Comparison of ENCODE assay signal across 18 cellular contexts in genomic region chr1:178927003-178927402, GRCh38. TPM values are rescaled to one million over a fixed set of nuclear protein-coding genes. Genes with fewer than 3 reads are reported as not detected.
"Had no signal": no experiment of that assay in that cellular context is flagged by ENCODE, and none has a peak within 500 bp of the region (broad histone marks: within the 10 kb centered on the region; RNA-seq: fewer than 3 reads in every experiment).

No MANE protein-coding gene starts in this region.

- H3K9ac ChIP-seq: parathyroid adenoma had no signal

- DNase-seq: activated CD4-positive, alpha-beta T cell treated with anti-CD3 and anti-CD28 coated beads for 36 hours; activated CD4-positive, alpha-beta T cell treated with anti-CD3 and anti-CD28 coated beads, Interleukin-2, amount 50 U/mL, for 48 hours; activated gamma-delta T cell treated with Interleukin-2 at 50 U/mL for 16 hours; dermis blood vessel endothelial cell; effector memory CD4-positive, alpha-beta T cell; foreskin keratinocyte; immature natural killer cell; kidney glomerular epithelial cell; mesendoderm; natural killer cell; spleen; stimulated activated naive CD4-positive, alpha-beta T cell; T-helper 17 cell; tibial artery; uterus; WERI-Rb-1 had no signal

- H3K4me1 Mint-ChIP-seq: immature natural killer cell, natural killer cell, T-helper 17 cell had no signal

- H3K27me3 Mint-ChIP-seq: activated CD4-positive, alpha-beta T cell treated with anti-CD3 and anti-CD28 coated beads for 36 hours had no signal

- H3K79me2 ChIP-seq: parathyroid adenoma had no signal

- H3K9me3 Mint-ChIP-seq: natural killer cell had no signal

- H3K27ac Mint-ChIP-seq: activated CD4-positive, alpha-beta T cell treated with anti-CD3 and anti-CD28 coated beads for 36 hours; activated naive CD4-positive, alpha-beta T cell treated with anti-CD3 and anti-CD28 coated beads, Interleukin-2, amount 50 U/mL, for 72 hours; immature natural killer cell; natural killer cell had no signal

- H3K4me3 ChIP-seq: spleen, tibial artery, uterus had no signal

- ATAC-seq: activated CD4-positive, alpha-beta T cell treated with anti-CD3 and anti-CD28 coated beads for 36 hours; activated naive CD4-positive, alpha-beta T cell treated with anti-CD3 and anti-CD28 coated beads, Interleukin-2, amount 50 U/mL, for 72 hours; foreskin keratinocyte; natural killer cell; T-helper 17 cell had no signal

- H3K4me1 ChIP-seq: foreskin keratinocyte, parathyroid adenoma, uterus had no signal

- H2AFZ ChIP-seq: parathyroid adenoma had no signal

- H3K36me3 ChIP-seq: tibial artery, uterus, WERI-Rb-1 had no signal

- H3K27me3 ChIP-seq: foreskin keratinocyte, spleen, tibial artery, uterus had no signal

- H3K4me3 Mint-ChIP-seq: activated CD4-positive, alpha-beta T cell treated with anti-CD3 and anti-CD28 coated beads for 36 hours; immature natural killer cell; natural killer cell; T-helper 17 cell had no signal

- H3K27ac ChIP-seq: foreskin keratinocyte, parathyroid adenoma, tibial artery, WERI-Rb-1 had no signal

RNA-seq across cellular contexts. Expression of gene ANGPTL1, which starts 56.1 kb away (rescaled TPM):
- total RNA-seq: activated CD4-positive, alpha-beta T cell treated with anti-CD3 and anti-CD28 coated beads for 36 hours; activated naive CD4-positive, alpha-beta T cell treated with anti-CD3 and anti-CD28 coated beads, Interleukin-2, amount 50 U/mL, for 72 hours; dermis blood vessel endothelial cell; foreskin keratinocyte; natural killer cell; T-helper 17 cell had no signal
- polyA plus RNA-seq: foreskin keratinocyte, immature natural killer cell had no signal
